1 cellular context compared by ENCODE assay signal in the genomic region with DNA sequence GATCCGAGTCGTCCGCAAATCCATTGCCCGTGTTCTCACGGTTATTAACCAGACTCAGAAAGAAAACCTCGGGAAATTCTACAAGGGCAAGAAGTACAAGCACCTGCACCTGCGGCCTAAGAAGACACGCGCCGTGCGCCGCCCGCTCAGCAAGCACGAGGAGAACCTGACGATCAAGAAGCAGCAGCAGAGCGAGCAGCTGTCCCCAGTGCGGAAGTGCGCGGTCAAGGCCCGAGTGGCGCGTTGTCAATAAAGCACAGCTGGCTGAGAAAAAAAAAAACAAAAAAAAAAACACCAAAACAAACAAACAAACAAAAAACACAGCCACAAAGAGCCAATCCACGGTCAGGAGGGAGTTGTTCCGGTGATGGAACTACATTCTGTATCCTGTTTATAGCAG.
A peak's percentile ranks its signal among the peaks of the same experiment; 100 is the strongest.
TF ChIP-seq lines count a peak whose summit lies in the region.

No MANE protein-coding gene starts in this region.

TF ChIP-seq in K562, 482 proteins besides CTCF, POLR2A, EP300 and RAD21:
- no peak for TF ChIP-seq NCOA4 (IDR thresholded peaks at IDR 0.05; ENCODE audit: partially characterized antibody)
- no peak for TF ChIP-seq HMG20B (CRISPR knock-in tag; IDR thresholded peaks at IDR 0.05)
- no peak for TF ChIP-seq SRSF3 (IDR thresholded peaks at IDR 0.05; ENCODE audit: insufficient read depth, low read length)
- TF ChIP-seq, protein P1, sequence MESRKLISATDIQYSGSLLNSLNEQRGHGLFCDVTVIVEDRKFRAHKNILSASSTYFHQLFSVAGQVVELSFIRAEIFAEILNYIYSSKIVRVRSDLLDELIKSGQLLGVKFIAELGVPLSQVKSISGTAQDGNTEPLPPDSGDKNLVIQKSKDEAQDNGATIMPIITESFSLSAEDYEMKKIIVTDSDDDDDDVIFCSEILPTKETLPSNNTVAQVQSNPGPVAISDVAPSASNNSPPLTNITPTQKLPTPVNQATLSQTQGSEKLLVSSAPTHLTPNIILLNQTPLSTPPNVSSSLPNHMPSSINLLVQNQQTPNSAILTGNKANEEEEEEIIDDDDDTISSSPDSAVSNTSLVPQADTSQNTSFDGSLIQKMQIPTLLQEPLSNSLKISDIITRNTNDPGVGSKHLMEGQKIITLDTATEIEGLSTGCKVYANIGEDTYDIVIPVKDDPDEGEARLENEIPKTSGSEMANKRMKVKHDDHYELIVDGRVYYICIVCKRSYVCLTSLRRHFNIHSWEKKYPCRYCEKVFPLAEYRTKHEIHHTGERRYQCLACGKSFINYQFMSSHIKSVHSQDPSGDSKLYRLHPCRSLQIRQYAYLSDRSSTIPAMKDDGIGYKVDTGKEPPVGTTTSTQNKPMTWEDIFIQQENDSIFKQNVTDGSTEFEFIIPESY (CRISPR knock-in tag; IDR thresholded peaks at IDR 0.05): peak; percentile 86; the same call in 1 of the 2 replicates
- no peak for TF ChIP-seq GATAD2A (IDR thresholded peaks at IDR 0.05)
- TF ChIP-seq DACH1 (IDR thresholded peaks at IDR 0.05; ENCODE audit: partially characterized antibody): no peak
- TF ChIP-seq LEF1 (IDR thresholded peaks at IDR 0.05): no peak
- TF ChIP-seq, protein P2, sequence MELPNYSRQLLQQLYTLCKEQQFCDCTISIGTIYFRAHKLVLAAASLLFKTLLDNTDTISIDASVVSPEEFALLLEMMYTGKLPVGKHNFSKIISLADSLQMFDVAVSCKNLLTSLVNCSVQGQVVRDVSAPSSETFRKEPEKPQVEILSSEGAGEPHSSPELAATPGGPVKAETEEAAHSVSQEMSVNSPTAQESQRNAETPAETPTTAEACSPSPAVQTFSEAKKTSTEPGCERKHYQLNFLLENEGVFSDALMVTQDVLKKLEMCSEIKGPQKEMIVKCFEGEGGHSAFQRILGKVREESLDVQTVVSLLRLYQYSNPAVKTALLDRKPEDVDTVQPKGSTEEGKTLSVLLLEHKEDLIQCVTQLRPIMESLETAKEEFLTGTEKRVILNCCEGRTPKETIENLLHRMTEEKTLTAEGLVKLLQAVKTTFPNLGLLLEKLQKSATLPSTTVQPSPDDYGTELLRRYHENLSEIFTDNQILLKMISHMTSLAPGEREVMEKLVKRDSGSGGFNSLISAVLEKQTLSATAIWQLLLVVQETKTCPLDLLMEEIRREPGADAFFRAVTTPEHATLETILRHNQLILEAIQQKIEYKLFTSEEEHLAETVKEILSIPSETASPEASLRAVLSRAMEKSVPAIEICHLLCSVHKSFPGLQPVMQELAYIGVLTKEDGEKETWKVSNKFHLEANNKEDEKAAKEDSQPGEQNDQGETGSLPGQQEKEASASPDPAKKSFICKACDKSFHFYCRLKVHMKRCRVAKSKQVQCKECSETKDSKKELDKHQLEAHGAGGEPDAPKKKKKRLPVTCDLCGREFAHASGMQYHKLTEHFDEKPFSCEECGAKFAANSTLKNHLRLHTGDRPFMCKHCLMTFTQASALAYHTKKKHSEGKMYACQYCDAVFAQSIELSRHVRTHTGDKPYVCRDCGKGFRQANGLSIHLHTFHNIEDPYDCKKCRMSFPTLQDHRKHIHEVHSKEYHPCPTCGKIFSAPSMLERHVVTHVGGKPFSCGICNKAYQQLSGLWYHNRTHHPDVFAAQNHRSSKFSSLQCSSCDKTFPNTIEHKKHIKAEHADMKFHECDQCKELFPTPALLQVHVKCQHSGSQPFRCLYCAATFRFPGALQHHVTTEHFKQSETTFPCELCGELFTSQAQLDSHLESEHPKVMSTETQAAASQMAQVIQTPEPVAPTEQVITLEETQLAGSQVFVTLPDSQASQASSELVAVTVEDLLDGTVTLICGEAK (IDR thresholded peaks at IDR 0.05): peak; percentile 80
- TF ChIP-seq, protein P2 (CRISPR knock-in tag; IDR thresholded peaks at IDR 0.05): peak; percentile 86
